Comparison of ENCODE assay signal across 14 cellular contexts in the genomic region with DNA sequence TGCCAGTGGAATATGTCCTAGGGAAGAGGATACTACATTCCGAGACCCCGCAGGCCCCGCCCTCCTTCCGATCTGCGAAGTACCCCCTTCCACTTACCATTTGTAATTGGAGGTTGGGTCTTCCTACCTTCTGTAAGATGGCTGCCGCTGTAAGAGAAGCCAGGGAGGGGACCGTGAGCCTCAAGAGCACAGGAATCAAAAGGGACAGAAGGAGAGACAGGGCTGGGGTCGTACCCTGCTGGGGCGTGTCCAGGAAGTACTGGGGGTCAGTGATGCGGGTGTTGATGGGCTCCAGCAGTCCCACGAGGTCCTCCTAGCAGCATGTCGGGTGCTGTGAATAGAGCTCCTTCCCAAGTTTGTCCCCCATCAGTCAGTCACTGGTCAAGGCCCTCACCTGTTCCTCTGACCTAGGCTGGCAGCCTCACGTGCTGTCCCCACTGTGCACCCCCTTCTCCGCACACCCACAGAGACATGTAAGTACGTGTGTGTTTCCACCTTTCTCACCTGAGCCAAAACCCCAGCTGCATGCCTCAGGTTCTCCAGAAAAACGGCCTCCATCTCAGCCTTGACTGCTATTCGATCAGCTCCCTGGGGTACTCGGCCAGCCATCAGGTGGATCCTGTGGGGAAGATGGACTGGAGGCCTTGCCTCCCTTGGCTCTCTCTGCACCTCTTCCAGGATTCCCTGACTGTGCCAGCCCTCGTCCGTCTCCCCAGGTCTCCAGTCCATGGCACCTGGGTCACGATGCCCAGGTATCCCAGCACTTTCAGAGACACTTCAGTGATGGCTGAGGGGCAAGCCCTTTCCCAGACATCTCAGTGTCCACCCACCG. TPM values are rescaled to one million over a fixed set of nuclear protein-coding genes. Genes with fewer than 3 reads are reported as not detected.
A peak's percentile ranks its signal among the peaks of the same experiment; 100 is the strongest.
DNase-seq lines count a peak whose midpoint lies in the region; ATAC-seq, FAIRE-seq and TF ChIP-seq lines count a peak whose summit lies in the region.
"Had no signal": no experiment of that assay in that cellular context is flagged by ENCODE, and none has a peak within 500 bp of the region (broad histone marks: within the 10 kb centered on the region; RNA-seq: fewer than 3 reads in every experiment).

No MANE protein-coding gene starts in this region.

- H3K36me3 Mint-ChIP-seq in activated naive CD8-positive, alpha-beta T cell = peaks cover 3% of the 10 kb centered on the region
- peaks cover 17% of the 10 kb centered on the region for H3K36me3 Mint-ChIP-seq in activated naive CD8-positive, alpha-beta T cell treated with anti-CD3 and anti-CD28 coated beads for 36 hours
- H3K36me3 Mint-ChIP-seq in mesothelial cell of epicardium (peaks cover 33% of the 10 kb centered on the region), type B pancreatic cell (peaks cover 26% of the 10 kb centered on the region)

- no peaks in the 10 kb centered on the region for H3K79me2 ChIP-seq in GM12878 (ENCODE audit: control insufficient read depth, insufficient read depth, low read length)

- H3K4me1 ChIP-seq in GM12878 (ENCODE audit: control insufficient read depth, insufficient read depth, low read length) (peaks cover 7% of the 10 kb centered on the region), left lung (peaks cover 0 to 14% of the 10 kb centered on the region in 2 donors)

- TSS peak; percentile 90 for BruUV-seq in GM12878 (replicated peaks; lab: Mats Ljungman, UMichigan)

- peaks cover 12% of the 10 kb centered on the region for H3K27me3 Mint-ChIP-seq in activated naive CD8-positive, alpha-beta T cell
- H3K27me3 Mint-ChIP-seq in activated naive CD8-positive, alpha-beta T cell treated with anti-CD3 and anti-CD28 coated beads for 36 hours = peaks cover 18% of the 10 kb centered on the region
- peaks cover 5% of the 10 kb centered on the region for H3K27me3 Mint-ChIP-seq in mesothelial cell of epicardium (ENCODE audit: low read depth)
- peaks cover 6% of the 10 kb centered on the region for H3K27me3 Mint-ChIP-seq in type B pancreatic cell

- H3K36me3 ChIP-seq in GM12878 (ENCODE audit: control insufficient read depth in 2 of 2, insufficient read depth in 2 of 2, low read length in 1 of 2) = peaks cover 7 to 21% of the 10 kb centered on the region in 2 experiments; a peak in 3 of 4 replicates
- H3K36me3 ChIP-seq in left lung = peaks cover 5 to 54% of the 10 kb centered on the region in 2 donors

- SMC1A ChIA-PET in GM12878 (lab: Charles Lee; ENCODE audit: uncharacterized antibody, unreplicated experiment) = no interaction called here

- ATAC-seq in GM12878 = no peak
- ATAC-seq in HG02981 (IDR thresholded peaks at IDR 0.05; ENCODE audit: unreplicated experiment) = no peak
- no peak for ATAC-seq in left lung
- ATAC-seq in GM18907 (IDR thresholded peaks at IDR 0.05; ENCODE audit: unreplicated experiment) = no peak

- 88% methylated on average over 22 of the region's 22 CpGs for WGBS in GM12878 (ENCODE audit: insufficient coverage, insufficient replicate concordance, low lambda C conversion rate, missing lambda C conversion rate)

- no peak overlapping the region for H3K4me2 ChIP-seq in GM12878 (ENCODE audit: control insufficient read depth, insufficient read depth)

- no peak for TF ChIP-seq RAD21 in GM12878 (IDR thresholded peaks at IDR 0.05; ENCODE audit: insufficient read depth, low read depth, low read length)

- peaks cover 21% of the 10 kb centered on the region for H3K4me1 Mint-ChIP-seq in activated naive CD8-positive, alpha-beta T cell (ENCODE audit: low read depth)
- H3K4me1 Mint-ChIP-seq in activated naive CD8-positive, alpha-beta T cell treated with anti-CD3 and anti-CD28 coated beads for 36 hours = peaks cover 15% of the 10 kb centered on the region
- H3K4me1 Mint-ChIP-seq in mesothelial cell of epicardium = peaks cover 21% of the 10 kb centered on the region
- H3K4me1 Mint-ChIP-seq in type B pancreatic cell (ENCODE audit: unreplicated experiment) = peaks cover 20% of the 10 kb centered on the region

- no peaks in the 10 kb centered on the region for H3K9me3 Mint-ChIP-seq in activated naive CD8-positive, alpha-beta T cell (ENCODE audit: low read depth)
- H3K9me3 Mint-ChIP-seq in activated naive CD8-positive, alpha-beta T cell treated with anti-CD3 and anti-CD28 coated beads for 36 hours = peaks cover 2% of the 10 kb centered on the region
- no peaks in the 10 kb centered on the region for H3K9me3 Mint-ChIP-seq in mesothelial cell of epicardium
- H3K9me3 Mint-ChIP-seq in type B pancreatic cell = peaks cover 4% of the 10 kb centered on the region

- H3K27ac ChIP-seq in GM12878 (ENCODE audit: control insufficient read depth, insufficient read depth) (no peak overlapping the region), left lung (no peak overlapping the region)
- H3K27ac ChIP-seq: SK-N-MC, WERI-Rb-1 had no signal

- no peak overlapping the region for H2AFZ ChIP-seq in GM12878 (ENCODE audit: control insufficient read depth, low read depth, low read length)

- peak overlapping the region; percentile 75 for H3K27ac Mint-ChIP-seq in activated naive CD8-positive, alpha-beta T cell
- H3K27ac Mint-ChIP-seq in activated naive CD8-positive, alpha-beta T cell treated with anti-CD3 and anti-CD28 coated beads for 36 hours = no peak overlapping the region
- peak overlapping the region; percentile 84 for H3K27ac Mint-ChIP-seq in mesothelial cell of epicardium
- H3K27ac Mint-ChIP-seq in type B pancreatic cell = peak overlapping the region; percentile 77

- H3K4me3 ChIP-seq in GM12878 (no peak overlapping the region), left lung (no peak overlapping the region)

- CTCF ChIA-PET in GM12878 (lab: Yijun Ruan, JAX) = no interaction called here

- TF ChIP-seq CTCF in GM12878 (IDR thresholded peaks at IDR 0.05 in 2 of 3, conservative IDR thresholded peaks at IDR 0.05 in 1 of 3; ENCODE audit: control insufficient read depth in 2 of 3, extremely low read depth in 1 of 3, insufficient read depth in 1 of 3, low read depth in 3 of 3, low read length in 3 of 3) (no peak), mesothelial cell of epicardium (IDR thresholded peaks at IDR 0.05; ENCODE audit: unreplicated experiment) (no peak), type B pancreatic cell (conservative IDR thresholded peaks at IDR 0.05) (no peak), left lung (IDR thresholded peaks at IDR 0.05) (no peak)

- in situ Hi-C loops in GM12878 (cut with MboI) = no loop called here

- no peak for FAIRE-seq in GM12878 (lab: Jason Lieb, UNC)
- FAIRE-seq: GM19239, pancreas had no signal

- RAD21 ChIA-PET in GM12878 (lab: Charles Lee; ENCODE audit: unreplicated experiment) = no interaction called here

- H3K27me3 ChIP-seq in GM12878 (replicated peaks in 1 of 2; ENCODE audit: control insufficient read depth in 2 of 2, insufficient read depth in 2 of 2, low read length in 1 of 2) (no peaks in the 10 kb centered on the region), left lung (no peaks in the 10 kb centered on the region)
- H3K27me3 ChIP-seq: pancreas had no signal

- H3K4me3 Mint-ChIP-seq in activated naive CD8-positive, alpha-beta T cell = peak overlapping the region; percentile 84
- no peak overlapping the region for H3K4me3 Mint-ChIP-seq in activated naive CD8-positive, alpha-beta T cell treated with anti-CD3 and anti-CD28 coated beads for 36 hours
- H3K4me3 Mint-ChIP-seq in mesothelial cell of epicardium (peak overlapping the region; percentile 67), type B pancreatic cell (peak overlapping the region; percentile 85)

- TF ChIP-seq POLR2A in GM12878 (IDR thresholded peaks at IDR 0.05; ENCODE audit: low read depth, low read length) = no peak

- TF ChIP-seq EP300 in GM12878 (IDR thresholded peaks at IDR 0.05; ENCODE audit: borderline replicate concordance in 1 of 2, control insufficient read depth in 1 of 2, low read depth in 2 of 2, low read length in 2 of 2) = no peak

- POLR2A ChIA-PET in GM12878 (lab: Charles Lee) = no interaction called here

- no peaks in the 10 kb centered on the region for H4K20me1 ChIP-seq in GM12878 (ENCODE audit: control insufficient read depth, insufficient read depth)

- no peaks in the 10 kb centered on the region; the same call in 2 of the 3 replicates for H3K9me3 ChIP-seq in GM12878 (replicated peaks; ENCODE audit: control insufficient read depth, insufficient read depth, low read length)
- H3K9me3 ChIP-seq in left lung = no peaks in the 10 kb centered on the region
- H3K9me3 ChIP-seq: pancreas had no signal

- no peak overlapping the region for H3K9ac ChIP-seq in GM12878 (ENCODE audit: control insufficient read depth, insufficient read depth, low read length)

- no peak for DNase-seq in activated naive CD8-positive, alpha-beta T cell treated with anti-CD3 and anti-CD28 coated beads for 36 hours
- DNase-seq in GM12878 (ENCODE audit: low read depth, low spot score) = no peak
- no peak for DNase-seq in mesothelial cell of epicardium (ENCODE audit: low spot score in 2 of 2, unreplicated experiment in 2 of 2)
- DNase-seq in type B pancreatic cell (ENCODE audit: extremely low spot score, unreplicated experiment) = peak; percentile 63
- no peak for DNase-seq in left lung
- DNase-seq: GOT3, NCI-H2081 treated with DMSO at 0.1 percent for 48 hours, WERI-Rb-1 had no signal

- intact Hi-C loops in GM12878 (cut with micrococcal nuclease; ENCODE audit: unreplicated experiment) = no loop called here
- intact Hi-C loops in left lung (cut with DNase I) = no loop called here

TF ChIP-seq in GM12878, 131 proteins besides CTCF, POLR2A, EP300 and RAD21 (continues in another document):
- no peak for TF ChIP-seq CBX3 (IDR thresholded peaks at IDR 0.05; ENCODE audit: borderline replicate concordance, low read depth)

RNA-seq across cellular contexts. Expression of gene HYI, which starts 1.8 kb away (rescaled TPM):
- total RNA-seq in activated naive CD8-positive, alpha-beta T cell treated with anti-CD3 and anti-CD28 coated beads for 36 hours = 1 to 10 TPM; 4.3 to 5.6 TPM
- total RNA-seq in GM12878 (2013; cell fraction: nucleolus; rRNA removed) = 10.2 and 14.2 TPM in 2 replicates
- total RNA-seq in GM12878 (2014; rRNA removed) = 2.9 and 5.6 TPM in 2 replicates
- 1.6 and 2.0 TPM in 2 replicates for total RNA-seq in GM12878 (2014; rRNA removed; fragmentation: Illumina TruSeq; extraction: Trizol)
- total RNA-seq in GM12878 (2021) = 5.3 and 5.5 TPM in 2 replicates
- polyA plus RNA-seq in GM12878 (2011; ENCODE audit: low read depth) = 17.0 TPM
- 0.46 and 0.69 TPM in 2 replicates for polyA plus RNA-seq in GM12878 (2011; rRNA removed)
- 0.70 and 0.78 TPM in 2 replicates for polyA plus RNA-seq in GM12878 (2011; cell fraction: cytosol; rRNA removed)
- polyA plus RNA-seq in GM12878 (2011; cell fraction: nucleus; rRNA removed) = 2.4 and 2.6 TPM in 2 replicates
- 7.6 and 15.5 TPM in 2 replicates for polyA plus RNA-seq in GM12878 (2012)
- 1.3 and 1.9 TPM in 2 replicates for polyA plus RNA-seq in GM12878 (2014; fragmentation: Illumina TruSeq; extraction: Trizol)
- polyA plus RNA-seq in GM12878 (2014; fragmentation: Nextera tagmentation; extraction: Ambion mirVana) = under 1 TPM; 0.27 TPM
- polyA plus RNA-seq in GM12878 (2014; rRNA removed) = 5.4 and 7.5 TPM in 2 replicates
- 1 to 10 TPM; 2.1 to 2.4 TPM for polyA plus RNA-seq in GM12878 (2016; fragmentation: Nextera tagmentation; extraction: Ambion mirVana)
- polyA minus RNA-seq in GM12878 (2011; rRNA and poly(A)+ RNA removed) = 1.4 TPM in 1 of 2 replicates, not detected in the other
- not detected in 2 replicates for polyA minus RNA-seq in GM12878 (2011; cell fraction: cytosol; rRNA and poly(A)+ RNA removed)
- polyA minus RNA-seq in GM12878 (2011; cell fraction: nucleus; rRNA and poly(A)+ RNA removed) = 0.29 and 0.73 TPM in 2 replicates
- total RNA-seq in mesothelial cell of epicardium = 35.7 to 41.2 TPM (median 37.5 TPM) in 3 replicates
- total RNA-seq in type B pancreatic cell (ENCODE audit: low replicate concordance) = 20.0 and 36.0 TPM in 2 replicates
- total RNA-seq in left lung = 10 to 100 TPM; 55.9 to 60.2 TPM
